In genomic region chr5:74326571-74327338, GRCh38 we compare ENCODE assay signal across 8 cellular contexts.
A peak's percentile ranks its signal among the peaks of the same experiment; 100 is the strongest.
DNase-seq lines count a peak whose midpoint lies in the region; ATAC-seq and TF ChIP-seq lines count a peak whose summit lies in the region.

No MANE protein-coding gene starts in this region.

- TF ChIP-seq POLR2A in erythroblast (IDR thresholded peaks at IDR 0.05; ENCODE audit: low read length) = no peak

- ATAC-seq in GM21723 (IDR thresholded peaks at IDR 0.05; ENCODE audit: unreplicated experiment) = peak; percentile 88
- no peak for ATAC-seq in GM19467 (IDR thresholded peaks at IDR 0.05; ENCODE audit: unreplicated experiment)

- peak; percentile 66 for DNase-seq in GDM1 (lab: John Stamatoyannopoulos, UW)
- DNase-seq in LoVo (ENCODE audit: low spot score) = peak; percentile 99
- DNase-seq in activated CD4-positive, alpha-beta T cell treated with anti-CD3 and anti-CD28 coated beads for 48 hours = peak; percentile 80
- DNase-seq in erythroblast (lab: John Stamatoyannopoulos, UW) = peak; percentile 19 to 31
- DNase-seq in stimulated activated CD4-positive, alpha-beta T cell treated with anti-CD3 and anti-CD28 coated beads, Interleukin-1b, Interleukin-23, amount 100 ng/mL, for 24 hours (ENCODE audit: low read depth in 4 of 4, low spot score in 1 of 4) = peak; percentile 11 to 57 (median 13)
- no peak for DNase-seq in effector CD8-positive, alpha-beta T cell (lab: John Stamatoyannopoulos, UW)
